ENCODE assay signal across 8 cellular contexts in the genomic region with DNA sequence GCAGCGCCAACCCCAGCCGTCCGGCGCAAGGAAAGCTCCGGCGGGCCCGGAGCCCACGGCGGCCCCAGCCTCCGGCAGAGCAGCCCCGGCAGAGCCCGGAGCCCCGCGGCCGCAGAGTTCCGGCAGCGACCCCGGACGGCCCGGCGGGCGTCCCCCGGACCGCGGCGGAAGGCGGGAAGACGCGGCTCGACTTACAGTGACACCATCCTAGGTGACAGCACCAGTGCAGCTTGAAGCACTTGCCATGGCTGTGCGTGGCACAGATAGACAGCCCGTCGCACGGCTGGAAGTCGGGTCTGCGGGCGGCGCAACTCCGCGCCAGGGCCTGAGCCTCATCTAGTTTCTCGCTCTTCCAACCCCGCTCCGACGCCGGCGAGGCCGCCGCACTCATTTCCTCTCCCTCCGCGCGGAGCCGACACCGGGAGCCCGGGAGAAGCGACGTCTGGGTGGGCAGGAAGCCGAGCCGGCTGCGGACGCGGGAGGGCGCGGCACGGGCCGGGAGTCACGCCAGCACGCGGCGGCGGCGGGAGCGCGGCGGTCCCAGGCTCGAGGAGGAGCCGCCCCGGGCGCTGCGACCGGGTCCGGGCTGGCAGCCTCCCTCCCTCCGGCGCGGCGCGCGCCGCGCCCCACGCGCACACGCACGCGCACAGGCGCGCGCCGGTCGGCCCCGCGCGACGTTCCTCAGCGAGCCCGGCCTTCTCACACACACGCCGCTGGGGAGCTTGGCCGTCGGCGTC. TPM values are rescaled to one million over a fixed set of nuclear protein-coding genes. Genes with fewer than 3 reads are reported as not detected.
DNase-seq lines count a peak whose midpoint lies in the region; ATAC-seq and TF ChIP-seq lines count a peak whose summit lies in the region.

A gene with protein sequence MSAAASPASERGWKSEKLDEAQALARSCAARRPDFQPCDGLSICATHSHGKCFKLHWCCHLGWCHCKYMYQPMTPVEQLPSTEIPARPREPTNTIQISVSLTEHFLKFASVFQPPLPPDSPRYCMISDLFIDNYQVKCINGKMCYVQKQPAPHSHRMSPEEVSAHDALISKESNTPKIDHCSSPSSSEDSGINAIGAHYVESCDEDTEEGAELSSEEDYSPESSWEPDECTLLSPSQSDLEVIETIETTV (minus strand): TSS at position 628 of the 737 bp plus-strand sequence. CDS start 237 bp downstream, at position 391.

- TF ChIP-seq CTCF in HL-60 (IDR thresholded peaks at IDR 0.05; ENCODE audit: insufficient read depth, low read length), result no peak

- peak; percentile 72 for ATAC-seq in activated CD4-positive, alpha-beta T cell treated with anti-CD3 and anti-CD28 coated beads for 36 hours
- peak; percentile 65 for ATAC-seq in SK-N-SH treated with all-trans-retinoic acid at 6 μM for 48 hours
- ATAC-seq in HG03175 (IDR thresholded peaks at IDR 0.05; ENCODE audit: unreplicated experiment), result no peak

- no peak within 1 kb of the TSS for H3K27ac Mint-ChIP-seq in activated CD4-positive, alpha-beta T cell treated with anti-CD3 and anti-CD28 coated beads for 36 hours

- POLR2A ChIA-PET in activated CD4-positive, alpha-beta T cell treated with anti-CD3 and anti-CD28 coated beads for 36 hours (lab: Charles Lee), result no interaction called here

- H3K4me1 Mint-ChIP-seq in activated CD4-positive, alpha-beta T cell treated with anti-CD3 and anti-CD28 coated beads for 36 hours, result peaks cover 5% of the 10 kb centered on the region

- CTCF ChIA-PET in activated CD4-positive, alpha-beta T cell treated with anti-CD3 and anti-CD28 coated beads for 36 hours (lab: Charles Lee), result interaction anchor here (0.6 to 1.7 kb wide), 2 partner anchors 11 to 122 kb away, joined by 3 to 8 read pairs; no protein-coding TSS in a partner anchor

- H3K4me3 Mint-ChIP-seq in activated CD4-positive, alpha-beta T cell treated with anti-CD3 and anti-CD28 coated beads for 36 hours, result peak within 1 kb of the TSS; percentile 61

- H3K27me3 ChIP-seq in HL-60 (ENCODE audit: insufficient read depth, poor library complexity, severe bottlenecking), result peaks cover 39% of the 10 kb centered on the region

- intact Hi-C loops in activated CD4-positive, alpha-beta T cell treated with anti-CD3 and anti-CD28 coated beads for 36 hours (cut with DNase I, micrococcal nuclease), result no loop called here

- H3K27ac ChIP-seq in HL-60 (replicated peaks), result no peak within 1 kb of the TSS

- H3K4me3 ChIP-seq in HL-60 (replicated peaks; ENCODE audit: insufficient read depth, low read length), result peak within 1 kb of the TSS; percentile 43

- H3K36me3 Mint-ChIP-seq in activated CD4-positive, alpha-beta T cell treated with anti-CD3 and anti-CD28 coated beads for 36 hours (ENCODE audit: low read depth), result no peaks in the 10 kb centered on the region

- H3K27me3 Mint-ChIP-seq in activated CD4-positive, alpha-beta T cell treated with anti-CD3 and anti-CD28 coated beads for 36 hours, result peaks cover 27% of the 10 kb centered on the region

- no peaks in the 10 kb centered on the region for H3K9me3 Mint-ChIP-seq in activated CD4-positive, alpha-beta T cell treated with anti-CD3 and anti-CD28 coated beads for 36 hours (ENCODE audit: low read depth)

- DNase-seq in activated CD4-positive, alpha-beta T cell treated with anti-CD3 and anti-CD28 coated beads for 36 hours, result peak; percentile 49
- no peak for DNase-seq in activated CD4-positive, alpha-beta T cell treated with anti-CD3 and anti-CD28 coated beads for 1 hour
- DNase-seq in HL-60 (ENCODE audit: low read depth in 1 of 2, low spot score in 1 of 2), result peak; percentile 21 to 32
- DNase-seq in dermis blood vessel endothelial cell, result peak; percentile 48
- peak; percentile 84 for DNase-seq in left kidney (ENCODE audit: low read depth, low spot score)
- DNase-seq in stimulated activated CD4-positive, alpha-beta T cell treated with anti-CD3 and anti-CD28 coated beads, Interleukin-1b, Interleukin-23, amount 100 ng/mL, for 48 hours, result peak; percentile 9

TF ChIP-seq in SK-N-SH treated with all-trans-retinoic acid at 6 μM for 48 hours, 23 proteins besides CTCF, POLR2A, EP300 and RAD21:
- no peak for TF ChIP-seq ISL1 (CRISPR knock-in tag; IDR thresholded peaks at IDR 0.05)
- TF ChIP-seq ESRRG (CRISPR knock-in tag; IDR thresholded peaks at IDR 0.05), result no peak
- TF ChIP-seq ZFP3 (CRISPR knock-in tag; IDR thresholded peaks at IDR 0.05), result no peak
- TF ChIP-seq, protein P1, sequence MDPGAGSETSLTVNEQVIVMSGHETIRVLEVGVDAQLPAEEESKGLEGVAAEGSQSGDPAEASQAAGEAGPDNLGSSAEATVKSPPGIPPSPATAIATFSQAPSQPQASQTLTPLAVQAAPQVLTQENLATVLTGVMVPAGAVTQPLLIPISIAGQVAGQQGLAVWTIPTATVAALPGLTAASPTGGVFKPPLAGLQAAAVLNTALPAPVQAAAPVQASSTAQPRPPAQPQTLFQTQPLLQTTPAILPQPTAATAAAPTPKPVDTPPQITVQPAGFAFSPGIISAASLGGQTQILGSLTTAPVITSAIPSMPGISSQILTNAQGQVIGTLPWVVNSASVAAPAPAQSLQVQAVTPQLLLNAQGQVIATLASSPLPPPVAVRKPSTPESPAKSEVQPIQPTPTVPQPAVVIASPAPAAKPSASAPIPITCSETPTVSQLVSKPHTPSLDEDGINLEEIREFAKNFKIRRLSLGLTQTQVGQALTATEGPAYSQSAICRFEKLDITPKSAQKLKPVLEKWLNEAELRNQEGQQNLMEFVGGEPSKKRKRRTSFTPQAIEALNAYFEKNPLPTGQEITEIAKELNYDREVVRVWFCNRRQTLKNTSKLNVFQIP (CRISPR knock-in tag; IDR thresholded peaks at IDR 0.05; ENCODE audit: borderline replicate concordance, low read depth), result no peak
- no peak for TF ChIP-seq ZC3H10 (CRISPR knock-in tag; IDR thresholded peaks at IDR 0.05)
- no peak for TF ChIP-seq ZNF565 (CRISPR knock-in tag; conservative IDR thresholded peaks at IDR 0.05; ENCODE audit: low read depth)
- no peak for TF ChIP-seq RARB (CRISPR knock-in tag; IDR thresholded peaks at IDR 0.05)

RNA-seq across cellular contexts. Expression of the gene that starts here (rescaled TPM):
- total RNA-seq in activated CD4-positive, alpha-beta T cell treated with anti-CD3 and anti-CD28 coated beads for 36 hours, result under 1 TPM in 1 of 2 experiments, not detected in 1; 0.04 TPM
- total RNA-seq in dermis blood vessel endothelial cell, result 2.6 and 2.8 TPM in 2 replicates

Comparison
In these comparisons a context has a peak if more than half of its experiments do, and no peak if none do; other contexts are left out.
1. Peak in DNase-seq and ATAC-seq in activated CD4-positive, alpha-beta T cell treated with anti-CD3 and anti-CD28 coated beads for 36 hours; RNA of the gene not detected or under 1 TPM.